Comparison of ENCODE assay signal across 17 cellular contexts in the genomic region with DNA sequence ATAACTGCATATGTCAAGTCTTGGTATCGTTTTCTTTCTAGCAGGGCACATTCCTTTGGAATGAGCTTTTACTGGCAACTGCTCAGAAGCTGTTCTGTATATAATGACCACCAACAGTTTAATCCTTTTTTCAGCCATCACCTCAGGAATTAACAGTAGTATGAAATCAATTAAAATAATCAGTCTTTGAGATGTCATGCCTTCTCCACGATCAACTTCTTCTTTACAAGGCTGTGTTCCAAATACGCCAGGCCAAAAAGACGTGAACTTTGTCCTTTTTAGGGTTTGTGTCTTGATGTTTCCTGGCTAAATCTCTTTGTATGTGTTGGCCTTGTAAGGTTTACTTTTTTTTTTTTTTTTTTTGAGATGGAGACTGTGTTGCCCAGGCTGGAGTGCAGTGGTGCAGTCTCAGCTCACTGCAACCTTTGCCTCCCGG. TPM values are rescaled to one million over a fixed set of nuclear protein-coding genes. Genes with fewer than 3 reads are reported as not detected.
A peak's percentile ranks its signal among the peaks of the same experiment; 100 is the strongest.
DNase-seq lines count a peak whose midpoint lies in the region; ATAC-seq and TF ChIP-seq lines count a peak whose summit lies in the region.
"Had no signal": no experiment of that assay in that cellular context is flagged by ENCODE, and none has a peak within 500 bp of the region (broad histone marks: within the 10 kb centered on the region; RNA-seq: fewer than 3 reads in every experiment).

No MANE protein-coding gene starts in this region.

- intact Hi-C loops in psoas muscle (cut with DNase I): loop anchor here in 1 of 2 donors (10.0 kb wide), 1 partner anchor 50 kb away; no protein-coding TSS in a partner anchor
- intact Hi-C loops in colonic mucosa (cut with DNase I): no loop called here

- peaks cover 40% of the 10 kb centered on the region for H3K36me3 Mint-ChIP-seq in stimulated activated memory B cell treated with anti-CD40 and anti-IgM and Interleukin-4, amounts not matched to agents 10 μg/mL and 1 μg/mL and 100 μg/mL, for 72 hours

- no peak for TF ChIP-seq CTCF in psoas muscle (IDR thresholded peaks at IDR 0.05)
- TF ChIP-seq CTCF in colonic mucosa (IDR thresholded peaks at IDR 0.05): no peak

- no peak overlapping the region for H3K4me3 Mint-ChIP-seq in stimulated activated memory B cell treated with anti-CD40 and anti-IgM and Interleukin-4, amounts not matched to agents 10 μg/mL and 1 μg/mL and 100 μg/mL, for 72 hours
- H3K4me3 Mint-ChIP-seq: activated naive CD8-positive, alpha-beta T cell treated with anti-CD3 and anti-CD28 coated beads, Interleukin-2, amount 10 ng/mL, durations not matched to agents 7 days and 5 days; endodermal cell had no signal

- peaks cover 28% of the 10 kb centered on the region for H3K4me1 ChIP-seq in GM23248 (ENCODE audit: insufficient read depth)
- H3K4me1 ChIP-seq in SJSA1 (replicated peaks): peaks cover 30% of the 10 kb centered on the region
- H3K4me1 ChIP-seq in psoas muscle: peaks cover 17% of the 10 kb centered on the region
- no peaks in the 10 kb centered on the region for H3K4me1 ChIP-seq in colonic mucosa

- H3K36me3 ChIP-seq in GM23248 (ENCODE audit: low read depth) (no peaks in the 10 kb centered on the region), SJSA1 (peaks cover 8% of the 10 kb centered on the region), psoas muscle (ENCODE audit: insufficient read depth in 1 of 2, low read depth in 1 of 2) (no peaks in the 10 kb centered on the region), colonic mucosa (no peaks in the 10 kb centered on the region)

- H3K9me2 ChIP-seq in GM23248 (ENCODE audit: insufficient read depth): no peaks in the 10 kb centered on the region

- H3K9me3 ChIP-seq in GM23248 (ENCODE audit: low read depth) (no peaks in the 10 kb centered on the region), SJSA1 (replicated peaks) (no peaks in the 10 kb centered on the region), psoas muscle (no peaks in the 10 kb centered on the region), colonic mucosa (no peaks in the 10 kb centered on the region)
- H3K9me3 ChIP-seq: mucosa of descending colon, testis had no signal

- H3K27me3 ChIP-seq in GM23248 (replicated peaks; ENCODE audit: insufficient read depth) (no peaks in the 10 kb centered on the region), SJSA1 (replicated peaks) (no peaks in the 10 kb centered on the region), psoas muscle (ENCODE audit: insufficient read depth in 3 of 3, low read length in 2 of 3) (no peaks in the 10 kb centered on the region), colonic mucosa (no peaks in the 10 kb centered on the region)
- H3K27me3 ChIP-seq: testis had no signal

- peak; percentile 82 for DNase-seq in GM23248
- DNase-seq in SJSA1 (ENCODE audit: low read depth in 1 of 2, low spot score in 2 of 2): peak in 1 of 2 experiments; percentile 93
- peak; percentile 95 for DNase-seq in fibroblast of peridontal ligament (ENCODE audit: extremely low read depth)
- DNase-seq in psoas muscle: no peak
- no peak for DNase-seq in colonic mucosa
- DNase-seq: activated naive CD8-positive, alpha-beta T cell treated with anti-CD3 and anti-CD28 coated beads, Interleukin-2, amount 10 ng/mL, durations not matched to agents 7 days and 5 days; DMS153; endodermal cell; mucosa of descending colon; NCI-H2107; T-helper 2 cell; testis had no signal

- H3K27ac ChIP-seq in GM23248 (peak overlapping the region; percentile 76), SJSA1 (peak overlapping the region; percentile 81), psoas muscle (no peak overlapping the region), colonic mucosa (no peak overlapping the region)
- H3K27ac ChIP-seq: KMS-11, testis had no signal

- peaks cover 8% of the 10 kb centered on the region for H3K9me3 Mint-ChIP-seq in stimulated activated memory B cell treated with anti-CD40 and anti-IgM and Interleukin-4, amounts not matched to agents 10 μg/mL and 1 μg/mL and 100 μg/mL, for 72 hours
- H3K9me3 Mint-ChIP-seq: endodermal cell had no signal

- H3K27ac Mint-ChIP-seq in stimulated activated memory B cell treated with anti-CD40 and anti-IgM and Interleukin-4, amounts not matched to agents 10 μg/mL and 1 μg/mL and 100 μg/mL, for 72 hours: peak overlapping the region; percentile 99
- H3K27ac Mint-ChIP-seq: activated naive CD8-positive, alpha-beta T cell treated with anti-CD3 and anti-CD28 coated beads, Interleukin-2, amount 10 ng/mL, durations not matched to agents 7 days and 5 days; endodermal cell had no signal

- H3K9ac ChIP-seq in GM23248 (no peak overlapping the region), colonic mucosa (ENCODE audit: low read depth in 2 of 2, low read length in 2 of 2) (no peak overlapping the region)
- H3K9ac ChIP-seq: KMS-11 had no signal

- no peaks in the 10 kb centered on the region for H4K20me1 ChIP-seq in GM23248 (ENCODE audit: insufficient read depth)

- H3K4me1 Mint-ChIP-seq in stimulated activated memory B cell treated with anti-CD40 and anti-IgM and Interleukin-4, amounts not matched to agents 10 μg/mL and 1 μg/mL and 100 μg/mL, for 72 hours: peaks cover 56% of the 10 kb centered on the region

- ATAC-seq in stimulated activated memory B cell treated with anti-CD40 and anti-IgM and Interleukin-4, amounts not matched to agents 10 μg/mL and 1 μg/mL and 100 μg/mL, for 72 hours: no peak
- ATAC-seq in GM18520 (IDR thresholded peaks at IDR 0.05; ENCODE audit: unreplicated experiment) (no peak), psoas muscle (no peak), GM18870 (IDR thresholded peaks at IDR 0.05; ENCODE audit: unreplicated experiment) (no peak)
- ATAC-seq: mucosa of descending colon, sciatic nerve had no signal

- peaks cover 43% of the 10 kb centered on the region for H3F3A ChIP-seq in GM23248 (ENCODE audit: insufficient read depth)

- 34 to 39% methylated on average over 5 of the region's 5 CpGs for WGBS in GM23248 (ENCODE audit: low coverage in 1 of 2, low lambda C conversion rate in 2 of 2, missing lambda C conversion rate in 2 of 2), 2 experiments
- WGBS in psoas muscle, 3 donors: 60 to 73% (median 61%) methylated on average over 5 of the region's 5 CpGs

- no peak overlapping the region for H2AFZ ChIP-seq in GM23248

- peak overlapping the region; percentile 40 for H3K4me2 ChIP-seq in GM23248 (ENCODE audit: unreplicated experiment)
- H3K4me2 ChIP-seq: KMS-11 had no signal

- H3K4me3 ChIP-seq in GM23248 (no peak overlapping the region), SJSA1 (no peak overlapping the region), psoas muscle (no peak overlapping the region), colonic mucosa (no peak overlapping the region)
- H3K4me3 ChIP-seq: mucosa of descending colon, testis had no signal

- no peaks in the 10 kb centered on the region for H3K27me3 Mint-ChIP-seq in stimulated activated memory B cell treated with anti-CD40 and anti-IgM and Interleukin-4, amounts not matched to agents 10 μg/mL and 1 μg/mL and 100 μg/mL, for 72 hours
- H3K27me3 Mint-ChIP-seq: activated naive CD8-positive, alpha-beta T cell treated with anti-CD3 and anti-CD28 coated beads, Interleukin-2, amount 10 ng/mL, durations not matched to agents 7 days and 5 days had no signal

- in situ Hi-C loops in GM23248 (cut with MboI): no loop called here

- H3K79me2 ChIP-seq in GM23248 (ENCODE audit: insufficient read depth): peaks cover 90% of the 10 kb centered on the region

RNA-seq across cellular contexts. Expression of gene ABCC1, which starts 54.9 kb away (rescaled TPM):
- 25.5 and 28.6 TPM in 2 replicates for total RNA-seq in GM23248 (2014; rRNA removed; shearing (Covaris generic))
- polyA plus RNA-seq in GM23248 (2016; fragmentation: Nextera tagmentation; extraction: Ambion mirVana) (16.2 and 16.5 TPM in 2 replicates), psoas muscle (10 to 100 TPM in 2 of 3 donors, 1 to 10 TPM in 1; 7.4 to 20.5 (median 15.1) TPM)
- 14.9 and 25.0 TPM in 2 replicates for total RNA-seq in SJSA1 (2014; rRNA removed; shearing (Covaris generic))
- total RNA-seq in psoas muscle (10 to 100 TPM; 19.5 to 36.5 (median 30.3) TPM), colonic mucosa (10 to 100 TPM; 22.0 to 22.2 TPM)

Comparison
In these comparisons a context has a peak if more than half of its experiments do, and no peak if none do; other contexts are left out.
1. DNase-seq: peak in GM23248 (single experiment) and fibroblast of peridontal ligament (single experiment); none in psoas muscle (0 of 2) and colonic mucosa (single experiment).
2. H3K27ac ChIP-seq: peak in GM23248 (single experiment) and SJSA1 (single experiment); none in psoas muscle (single experiment) and colonic mucosa (single experiment).